Comparison of ENCODE assay signal across 8 cellular contexts in the genomic region with DNA sequence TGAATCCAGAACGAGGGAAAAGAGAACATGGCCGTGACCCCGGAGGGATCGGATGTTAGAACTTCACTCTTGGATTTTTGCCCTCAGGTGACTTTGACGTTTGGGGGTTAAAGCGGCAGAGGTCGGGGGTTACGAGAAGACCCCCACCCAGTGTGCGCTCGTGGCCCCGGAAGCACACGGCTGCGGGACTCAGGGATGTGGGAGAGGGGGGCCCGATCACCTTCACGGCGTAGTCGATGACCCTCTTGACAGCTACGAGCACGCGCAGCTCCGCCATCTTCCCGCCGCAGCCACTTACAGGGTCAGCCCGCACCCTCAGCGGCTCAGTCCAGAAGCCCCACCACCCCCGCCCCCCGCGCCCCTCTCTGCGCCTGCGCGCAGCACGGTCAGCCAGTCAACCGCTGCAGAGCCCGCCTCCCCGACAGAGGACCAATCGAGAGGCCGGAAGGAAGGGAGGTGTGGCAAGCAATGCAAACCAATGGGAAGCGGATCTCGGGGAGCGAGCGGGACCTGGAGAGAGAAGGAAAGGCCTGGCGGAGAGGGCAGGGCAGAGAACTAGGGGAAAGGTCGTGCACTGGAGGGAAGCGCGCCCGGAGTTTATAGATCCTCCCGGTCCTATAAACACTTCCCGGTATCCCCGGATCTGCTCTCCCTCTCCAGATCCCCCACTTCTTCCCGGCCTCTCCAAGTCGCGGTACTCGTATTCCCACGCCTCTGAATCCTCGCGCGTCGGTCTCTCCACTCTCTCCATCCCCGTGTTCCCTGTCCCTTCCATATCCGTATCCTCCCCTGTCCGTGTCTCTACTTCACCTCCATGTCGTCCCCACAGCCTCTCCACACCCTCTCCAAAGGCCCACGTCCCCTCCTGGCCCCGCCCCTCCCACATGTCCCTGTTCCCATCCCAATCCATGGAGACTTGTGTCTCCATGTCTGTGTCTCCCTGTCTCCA. TPM values are rescaled to one million over a fixed set of nuclear protein-coding genes. Genes with fewer than 3 reads are reported as not detected.
DNase-seq lines count a peak whose midpoint lies in the region; ATAC-seq, FAIRE-seq and TF ChIP-seq lines count a peak whose summit lies in the region.

Gene ETFB, minus strand, starts transcription at position 339 of the 949 bp plus-strand sequence. Its CDS starts 62 bp downstream, at position 277.

- peak within 1 kb of the TSS; percentile 96 for H3K4me2 ChIP-seq in endothelial cell of umbilical vein (ENCODE audit: insufficient read depth, low read length)

- peak within 1 kb of the TSS; percentile 74 to 87 (median 87) for H3K4me3 ChIP-seq in endothelial cell of umbilical vein (replicated peaks in 1 of 3; ENCODE audit: insufficient read depth in 1 of 3, low read depth in 1 of 3, low read length in 3 of 3)

- H3K9ac ChIP-seq in endothelial cell of umbilical vein (replicated peaks; ENCODE audit: extremely low read depth, insufficient read depth, low read length) = peak within 1 kb of the TSS; percentile 89

- peak within 1 kb of the TSS; percentile 75 for H2AFZ ChIP-seq in endothelial cell of umbilical vein (ENCODE audit: low read depth, low read length)

- dilution Hi-C loops in endothelial cell of umbilical vein (cut with MboI; ENCODE audit: extremely low pct_ligation_motif_present, low sequenced_read_pairs) = no loop called here

- TF ChIP-seq POLR2A in endothelial cell of umbilical vein (IDR thresholded peaks at IDR 0.05; ENCODE audit: low read depth, low read length) = peak; percentile 89

- intact Hi-C loops in endothelial cell of umbilical vein (cut with micrococcal nuclease) = loop anchor here (2.0 to 5.0 kb wide), 2 partner anchors 39 to 258 kb away; partner anchors contain the start of gene CTU1

- peaks cover 18% of the 10 kb centered on the region for H3K4me1 ChIP-seq in endothelial cell of umbilical vein (ENCODE audit: control insufficient read depth, extremely low read depth, insufficient read depth, low read length)

- H3K9me3 ChIP-seq in endothelial cell of umbilical vein (replicated peaks; ENCODE audit: control insufficient read depth, insufficient read depth, low read length) = no peaks in the 10 kb centered on the region

- peak; percentile 98 for FAIRE-seq in endothelial cell of umbilical vein (lab: Jason Lieb, UNC)

- H3K27me3 ChIP-seq in endothelial cell of umbilical vein (ENCODE audit: control insufficient read depth in 2 of 2, insufficient read depth in 2 of 2, low read length in 2 of 2) = no peaks in the 10 kb centered on the region

- peak; percentile 97 for DNase-seq in AG08396 (ENCODE audit: low spot score)
- DNase-seq in OCI-M1 (lab: John Stamatoyannopoulos, UW) = peak; percentile 99
- DNase-seq in activated T-cell treated with anti-CD3 and anti-CD28 coated beads for 1 hour (ENCODE audit: low read depth) = peak; percentile 87
- DNase-seq in endothelial cell of umbilical vein (ENCODE audit: low read depth, low spot score) = peak; percentile 97
- DNase-seq in midbrain (lab: John Stamatoyannopoulos, UW) = peak; percentile 96
- peak; percentile 78 to 87 for DNase-seq in stimulated activated CD8-positive, alpha-beta memory T cell treated with anti-CD3 and anti-CD28 coated beads, Interleukin-15, amount 100 ng/mL, for 4 hours (ENCODE audit: low read depth in 2 of 2)

- no peak for TF ChIP-seq CTCF in endothelial cell of umbilical vein (IDR thresholded peaks at IDR 0.05; ENCODE audit: extremely low read depth in 1 of 2, insufficient read depth in 1 of 2, low read depth in 1 of 2, low read length in 2 of 2)

- H3K36me3 ChIP-seq in endothelial cell of umbilical vein (ENCODE audit: control insufficient read depth in 2 of 2, extremely low read depth in 1 of 2, insufficient read depth in 2 of 2, low read length in 2 of 2) = no peaks in the 10 kb centered on the region

- ATAC-seq in GM19025 (IDR thresholded peaks at IDR 0.05; ENCODE audit: low read depth, unreplicated experiment) (peak; percentile 46), HG03460 (IDR thresholded peaks at IDR 0.05; ENCODE audit: unreplicated experiment) (peak; percentile 44)

- no TSS peak for BruUV-seq in endothelial cell of umbilical vein (replicated peaks; lab: Mats Ljungman, UMichigan)

- peaks cover 5% of the 10 kb centered on the region for H3K79me2 ChIP-seq in endothelial cell of umbilical vein (ENCODE audit: control insufficient read depth, insufficient read depth, low read length)

- CTCF ChIA-PET in endothelial cell of umbilical vein (lab: Charles Lee) = interaction anchor here (0.9 to 3.6 kb wide), 7 partner anchors 24 to 295 kb away, joined by 3 to 27 read pairs (median 4); partner anchors contain the start of gene VSIG10L

- POLR2A ChIA-PET in endothelial cell of umbilical vein (lab: Charles Lee) = interaction anchor here (0.6 to 1.7 kb wide), 4 partner anchors 24 to 290 kb away, joined by 3 to 8 read pairs (median 4); partner anchors contain the start of gene VSIG10L

- H3K9me1 ChIP-seq in endothelial cell of umbilical vein (replicated peaks; ENCODE audit: control insufficient read depth, extremely low read depth, insufficient read depth, low read length) = no peaks in the 10 kb centered on the region

- H3K27ac ChIP-seq in endothelial cell of umbilical vein (ENCODE audit: insufficient read depth, low read depth, low read length) = peak within 1 kb of the TSS; percentile 75

- no peaks in the 10 kb centered on the region for H4K20me1 ChIP-seq in endothelial cell of umbilical vein (replicated peaks; ENCODE audit: control insufficient read depth, extremely low read depth, insufficient read depth, low read length)

TF ChIP-seq in endothelial cell of umbilical vein, 7 proteins besides CTCF, POLR2A, EP300 and RAD21:
- TF ChIP-seq EZH2 (IDR thresholded peaks at IDR 0.05; ENCODE audit: borderline replicate concordance, low read depth, low read length, severe bottlenecking) (no peak), POLR2AphosphoS5 (IDR thresholded peaks at IDR 0.05; ENCODE audit: insufficient read depth, low read depth, low read length) (peak; percentile 42), MYC (IDR thresholded peaks at IDR 0.05; ENCODE audit: low read depth, low read length) (no peak)
TF ChIP-seq in endothelial cell of umbilical vein: peak in this region for 1.

RNA-seq across cellular contexts. Expression of gene ETFB, which starts in this region (rescaled TPM):
- total RNA-seq in endothelial cell of umbilical vein = 48.6 and 54.1 TPM in 2 replicates
- polyA plus RNA-seq in endothelial cell of umbilical vein = 89.9 and 99.2 TPM in 2 replicates
- polyA plus RNA-seq in endothelial cell of umbilical vein (2011; cell fraction: cytosol; rRNA removed) = 98.0 and 108 TPM in 2 replicates
- polyA plus RNA-seq in endothelial cell of umbilical vein (2011; cell fraction: nucleus; rRNA removed) = 42.8 and 44.6 TPM in 2 replicates
- polyA plus RNA-seq in endothelial cell of umbilical vein (2012) = 64.6 and 110 TPM in 2 replicates
- 27.3 and 47.9 TPM in 2 replicates for polyA minus RNA-seq in endothelial cell of umbilical vein
- polyA minus RNA-seq in endothelial cell of umbilical vein (2011; cell fraction: cytosol; rRNA and poly(A)+ RNA removed) = 104 TPM
- 5.3 and 7.1 TPM in 2 replicates for polyA minus RNA-seq in endothelial cell of umbilical vein (2011; cell fraction: nucleus; rRNA and poly(A)+ RNA removed)

Comparison
In these comparisons a context has a peak if more than half of its experiments do, and no peak if none do; other contexts are left out.
1. Peak in every context shown above with its lines: DNase-seq, ATAC-seq, H3K4me3 ChIP-seq and H3K27ac ChIP-seq.